8 cellular contexts compared by ENCODE assay signal in the genomic region with DNA sequence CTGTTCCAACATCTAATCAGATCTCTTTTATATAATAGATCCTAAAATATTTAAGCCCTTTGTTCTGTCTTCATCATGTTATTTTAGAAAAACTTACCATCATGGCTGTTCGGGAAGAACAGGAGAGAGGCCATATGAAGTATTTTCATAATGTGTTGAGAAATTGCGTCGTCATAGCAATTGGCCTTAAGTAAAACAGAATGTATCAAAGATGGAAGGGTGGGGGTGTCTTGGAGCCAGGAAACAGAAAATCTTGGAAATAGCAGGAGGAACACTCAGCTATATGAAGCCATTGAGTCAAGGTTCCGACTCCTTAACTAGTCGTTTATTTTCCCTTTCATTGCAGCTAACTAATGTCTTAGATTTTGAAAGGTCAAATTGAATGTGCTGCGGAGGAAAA. TPM values are rescaled to one million over a fixed set of nuclear protein-coding genes. Genes with fewer than 3 reads are reported as not detected.
DNase-seq lines count a peak whose midpoint lies in the region; TF ChIP-seq lines count a peak whose summit lies in the region.

No MANE protein-coding gene starts in this region.

- peak overlapping the region; percentile 93 to 99 (median 99) for H3K27ac ChIP-seq in thyroid gland

- H3K36me3 ChIP-seq in adipocyte (ENCODE audit: control insufficient read depth, insufficient read depth, low read length, severe bottlenecking), result peaks cover 4% of the 10 kb centered on the region
- H3K36me3 ChIP-seq in thyroid gland, result no peaks in the 10 kb centered on the region

- WGBS in thyroid gland, 2 donors, result 38 to 41% methylated on average over 6 of the region's 6 CpGs

- intact Hi-C loops in thyroid gland (cut with DNase I), result no loop called here

- H3K27me3 ChIP-seq in adipocyte (replicated peaks; ENCODE audit: control insufficient read depth, insufficient read depth, low read length) (no peaks in the 10 kb centered on the region), thyroid gland (no peaks in the 10 kb centered on the region)

- H3K4me1 ChIP-seq in adipocyte (ENCODE audit: control insufficient read depth, insufficient read depth, low read length), result peaks cover 77% of the 10 kb centered on the region
- peaks cover 60 to 65% of the 10 kb centered on the region in 2 donors for H3K4me1 ChIP-seq in thyroid gland

- peak overlapping the region; percentile 94 for H3K9ac ChIP-seq in adipocyte (ENCODE audit: low read length)

- peak; percentile 17 for DNase-seq in DMS53 (lab: John Stamatoyannopoulos, UW)
- DNase-seq in DMS53 treated with DMSO at 0.1 percent for 48 hours (lab: John Stamatoyannopoulos, UW; ENCODE audit: unreplicated experiment), result no peak
- peak; percentile 91 for DNase-seq in adipocyte (ENCODE audit: low read depth)
- peak; percentile 87 for DNase-seq in iris pigment epithelial cell (ENCODE audit: low read depth)
- DNase-seq in thyroid gland, result no peak
- DNase-seq in activated gamma-delta T cell (lab: John Stamatoyannopoulos, UW), result no peak
- no peak for DNase-seq in activated effector memory CD4-positive, alpha-beta T cell treated with anti-CD3 and anti-CD28 coated beads, Interleukin-2, amount 50 U/mL, for 16 hours
- DNase-seq in A172 (ENCODE audit: low spot score), result no peak

- peak overlapping the region; percentile 96 for H3K4me3 ChIP-seq in adipocyte (ENCODE audit: low read length)
- H3K4me3 ChIP-seq in thyroid gland (replicated peaks in 1 of 3), result peak overlapping the region in 1 of 3 donors; percentile 83

- no peak for TF ChIP-seq CTCF in thyroid gland (IDR thresholded peaks at IDR 0.05)

- no peaks in the 10 kb centered on the region for H3K9me3 ChIP-seq in adipocyte (ENCODE audit: control insufficient read depth, low read length)
- no peaks in the 10 kb centered on the region for H3K9me3 ChIP-seq in thyroid gland

- TF ChIP-seq POLR2A in thyroid gland (IDR thresholded peaks at IDR 0.05), result no peak

RNA-seq across cellular contexts. Expression of a gene that starts 1.3 kb away (rescaled TPM):
- total RNA-seq in thyroid gland, result 100 to 1,000 TPM; 189 to 307 (median 278) TPM
- total RNA-seq in A172 (2014; rRNA removed; shearing (Covaris generic)), result 411 and 440 TPM in 2 replicates

RNA-seq across cellular contexts. Expression of a gene that starts 49.2 kb away (rescaled TPM):
- total RNA-seq in thyroid gland, result 10 to 100 TPM; 24.1 to 30.3 (median 25.5) TPM
- 97.5 and 101 TPM in 2 replicates for total RNA-seq in A172 (2014; rRNA removed; shearing (Covaris generic))

Comparison
In these comparisons a context has a peak if more than half of its experiments do, and no peak if none do; other contexts are left out.
1. DNase-seq: peak in DMS53 (single experiment), adipocyte (single experiment) and iris pigment epithelial cell (single experiment); none in DMS53 treated with DMSO at 0.1 percent for 48 hours (single experiment), thyroid gland (0 of 2), activated gamma-delta T cell (single experiment), activated effector memory CD4-positive, alpha-beta T cell treated with anti-CD3 and anti-CD28 coated beads, Interleukin-2, amount 50 U/mL, for 16 hours (single experiment) and A172 (single experiment).